In genomic region chr3:24485511-24485910, GRCh38 we compare ENCODE assay signal across 1 cellular context.
TF ChIP-seq lines count a peak whose summit lies in the region.

No MANE protein-coding gene starts in this region.

TF ChIP-seq in HepG2, 621 proteins besides CTCF, POLR2A, EP300 and RAD21:
- TF ChIP-seq HMGA1 (CRISPR knock-in tag; conservative IDR thresholded peaks at IDR 0.05) (no peak), E2F1 (CRISPR knock-in tag; IDR thresholded peaks at IDR 0.05) (no peak), DMAP1 (CRISPR knock-in tag; IDR thresholded peaks at IDR 0.05) (no peak), HNRNPLL (IDR thresholded peaks at IDR 0.05; ENCODE audit: low read depth, low read length, poor library complexity, severe bottlenecking) (no peak), ZNF746 (CRISPR knock-in tag; IDR thresholded peaks at IDR 0.05) (no peak), FOXO4 (CRISPR knock-in tag; conservative IDR thresholded peaks at IDR 0.05) (no peak)
